Comparison of ENCODE assay signal across 8 cellular contexts in the genomic region with DNA sequence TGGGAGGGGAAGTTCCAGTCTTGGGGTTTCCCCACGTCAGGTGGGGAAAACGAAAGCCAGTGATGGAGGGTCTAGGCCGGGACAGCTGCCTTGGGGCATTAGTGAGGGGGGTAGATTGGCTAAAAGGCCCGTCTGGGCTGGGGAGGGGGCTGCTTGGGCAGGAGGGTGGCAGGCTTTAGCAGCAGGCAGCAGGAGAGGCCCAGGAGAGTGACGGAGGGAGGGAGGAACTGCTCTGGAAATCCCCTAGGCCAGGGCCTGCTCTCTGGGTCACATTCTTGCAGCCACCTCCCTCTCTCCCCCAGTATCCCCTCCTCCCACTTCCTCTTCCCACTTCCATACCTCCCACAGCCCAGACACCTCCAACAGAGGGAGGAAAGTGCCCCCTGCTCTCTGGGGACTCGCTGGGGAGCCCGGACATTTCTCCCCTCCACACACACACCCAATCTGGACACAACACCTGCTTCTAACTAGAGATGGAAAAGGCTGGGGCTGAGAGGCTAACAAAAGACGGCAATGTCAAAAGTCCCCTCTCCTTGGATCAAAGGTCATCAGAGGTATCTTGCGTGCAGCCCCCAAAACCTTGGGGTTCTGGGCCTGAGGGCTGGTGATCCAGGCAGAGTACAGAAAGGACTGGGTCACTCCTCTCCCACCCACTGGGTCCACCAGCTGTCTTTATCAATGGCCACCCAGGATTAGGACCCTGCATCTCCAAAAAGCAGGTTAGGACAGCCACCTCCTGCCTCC. TPM values are rescaled to one million over a fixed set of nuclear protein-coding genes. Genes with fewer than 3 reads are reported as not detected.
DNase-seq lines count a peak whose midpoint lies in the region; ATAC-seq, FAIRE-seq and TF ChIP-seq lines count a peak whose summit lies in the region.

No MANE protein-coding gene starts in this region.

- 0 out of 2 replicates have a peak overlapping the region, but pooled peaks have one; percentile 23 for H2BK12ac ChIP-seq in H1 (ENCODE audit: low read depth, low read length)

- H2BK120ac ChIP-seq in H1 (replicated peaks; ENCODE audit: low read depth, low read length): no peak overlapping the region

- CTCF ChIA-PET in activated CD4-positive, alpha-beta T cell treated with anti-CD3 and anti-CD28 coated beads for 36 hours (lab: Charles Lee): interaction anchor here (0.8 to 2.5 kb wide), 9 partner anchors 7 to 167 kb away, joined by 3 to 9 read pairs (median 5); no protein-coding TSS in a partner anchor
- CTCF ChIA-PET in H1 (lab: Charles Lee; ENCODE audit: partially characterized antibody): interaction anchor here (1.2 to 19.0 kb wide), 7 partner anchors 9 to 175 kb away, joined by 3 to 330 read pairs (median 5); a partner anchor contains a TSS

- POLR2A ChIA-PET in activated CD4-positive, alpha-beta T cell treated with anti-CD3 and anti-CD28 coated beads for 36 hours (lab: Charles Lee): interaction anchor here (1.4 to 2.4 kb wide), 3 partner anchors 9 to 16 kb away, joined by 5 to 12 read pairs (median 7); a partner anchor contains a TSS
- POLR2A ChIA-PET in H1 (lab: Charles Lee; ENCODE audit: partially characterized antibody): interaction anchor here (0.8 to 15.1 kb wide), 6 partner anchors 8 to 67 kb away, joined by 3 to 581 read pairs (median 6); a partner anchor contains a TSS

- DNase-seq in activated CD4-positive, alpha-beta T cell treated with anti-CD3 and anti-CD28 coated beads for 36 hours: peak; percentile 67
- DNase-seq in activated CD4-positive, alpha-beta T cell treated with anti-CD3 and anti-CD28 coated beads, Interleukin-2, amount 50 U/mL, for 1 hour: no peak
- peak in 2 of 3 donors; percentile 51 to 52 for DNase-seq in Peyer's patch
- DNase-seq in H1 (ENCODE audit: low read depth in 1 of 2, low spot score in 2 of 2): no peak
- no peak for DNase-seq in pons (ENCODE audit: low spot score)
- DNase-seq in ecto neural progenitor cell (ENCODE audit: low spot score): no peak

- H2BK15ac ChIP-seq in H1 (ENCODE audit: low read length): no peak overlapping the region

- H4K91ac ChIP-seq in H1 (replicated peaks; ENCODE audit: insufficient read length, low read length): no peak overlapping the region

- H3K27me3 ChIP-seq in Peyer's patch (no peaks in the 10 kb centered on the region), H1 (replicated peaks in 1 of 4; ENCODE audit: control insufficient read depth in 3 of 4, extremely low read depth in 1 of 4, insufficient read depth in 3 of 4, low read length in 3 of 4) (no peaks in the 10 kb centered on the region; a peak in 1 of 7 replicates), neutrophil (peaks cover 3% of the 10 kb centered on the region)

- no peak overlapping the region for H3K56ac ChIP-seq in H1 (replicated peaks; ENCODE audit: insufficient read length, low read depth, low read length)

- no peak overlapping the region for H3K4ac ChIP-seq in H1 (replicated peaks; ENCODE audit: insufficient read length, low read depth, low read length)

- no peak for TF ChIP-seq EP300 in H1 (IDR thresholded peaks at IDR 0.05; ENCODE audit: borderline replicate concordance in 1 of 2, low read depth in 2 of 2, low read length in 2 of 2)

- TF ChIP-seq RAD21 in H1 (IDR thresholded peaks at IDR 0.05 in 1 of 2, conservative IDR thresholded peaks at IDR 0.05 in 1 of 2; ENCODE audit: low read depth in 2 of 2, low read length in 2 of 2): no peak

- FAIRE-seq in H1 (lab: Jason Lieb, UNC): no peak

- peak overlapping the region; percentile 88 for H3K4me3 Mint-ChIP-seq in activated CD4-positive, alpha-beta T cell treated with anti-CD3 and anti-CD28 coated beads for 36 hours

- no peak overlapping the region; a peak in 1 of 7 replicates for H3K9ac ChIP-seq in H1 (replicated peaks in 1 of 4; ENCODE audit: extremely low read depth in 1 of 4, low read depth in 3 of 4, low read length in 3 of 4)

- no peak overlapping the region for H2AK5ac ChIP-seq in H1 (ENCODE audit: low read depth, low read length)

- H3K36me3 Mint-ChIP-seq in activated CD4-positive, alpha-beta T cell treated with anti-CD3 and anti-CD28 coated beads for 36 hours (ENCODE audit: low read depth): peaks cover 26% of the 10 kb centered on the region

- H3K27ac ChIP-seq in Peyer's patch (peak overlapping the region; percentile 79 to 99 (median 86)), H1 (ENCODE audit: low read depth, low read length) (peak overlapping the region; percentile 18; the same call in 1 of the 2 replicates), neutrophil (peak overlapping the region; percentile 85)

- peak overlapping the region; percentile 35; the same call in 1 of the 2 replicates for H2BK5ac ChIP-seq in H1 (ENCODE audit: low read depth, low read length)

- peaks cover 45% of the 10 kb centered on the region for H3K4me1 Mint-ChIP-seq in activated CD4-positive, alpha-beta T cell treated with anti-CD3 and anti-CD28 coated beads for 36 hours

- H2AFZ ChIP-seq in H1 (ENCODE audit: low read length): no peak overlapping the region

- peaks cover 10 to 30% (median 15%) of the 10 kb centered on the region in 4 donors for H3K4me1 ChIP-seq in Peyer's patch
- peaks cover 8 to 34% (median 16%) of the 10 kb centered on the region in 4 experiments for H3K4me1 ChIP-seq in H1 (replicated peaks in 1 of 4; ENCODE audit: control insufficient read depth in 3 of 4, insufficient read depth in 4 of 4, low read length in 3 of 4)
- peaks cover 31 to 34% of the 10 kb centered on the region in 2 experiments for H3K4me1 ChIP-seq in neutrophil (ENCODE audit: control insufficient read depth in 1 of 2, insufficient read depth in 1 of 2, low read depth in 1 of 2, low read length in 1 of 2)

- H3K18ac ChIP-seq in H1 (ENCODE audit: extremely low read depth, low read length): no peak overlapping the region

- TF ChIP-seq CTCF in Peyer's patch (IDR thresholded peaks at IDR 0.05) (no peak), H1 (IDR thresholded peaks at IDR 0.05; ENCODE audit: control extremely low read depth in 1 of 3, insufficient read depth in 1 of 3, low read depth in 1 of 3, low read length in 3 of 3) (no peak), neutrophil (IDR thresholded peaks at IDR 0.05) (no peak)

- WGBS in H1 (ENCODE audit: extremely low coverage in 1 of 2, insufficient coverage in 1 of 2, insufficient read length in 1 of 2, insufficient replicate concordance in 2 of 2, low coverage in 1 of 2, low lambda C conversion rate in 2 of 2, missing lambda C conversion rate in 1 of 2), 2 experiments: 58% methylated on average over 9 of the region's 9 CpGs; no CpG with 5 or more reads in 1 of the 2 experiments

- no peak overlapping the region for H3K23ac ChIP-seq in H1 (ENCODE audit: insufficient read length)

- H3K9me3 ChIP-seq in Peyer's patch (no peaks in the 10 kb centered on the region), H1 (ENCODE audit: insufficient read depth in 2 of 2, low read depth in 1 of 2, low read length in 1 of 2) (no peaks in the 10 kb centered on the region), neutrophil (no peaks in the 10 kb centered on the region)

- H4K20me1 ChIP-seq in H1 (replicated peaks in 1 of 2; ENCODE audit: control insufficient read depth in 1 of 2, insufficient read depth in 2 of 2, low read length in 2 of 2): peaks cover 1 to 5% of the 10 kb centered on the region in 2 experiments

- H3K14ac ChIP-seq in H1 (ENCODE audit: insufficient read length): no peak overlapping the region

- intact Hi-C loops in activated CD4-positive, alpha-beta T cell treated with anti-CD3 and anti-CD28 coated beads for 36 hours (cut with DNase I, micrococcal nuclease): loop anchor here (2.0 kb wide), 4 partner anchors 39 to 167 kb away; a partner anchor contains a TSS

- no peak overlapping the region for H2BK20ac ChIP-seq in H1 (ENCODE audit: low read length)

- no peak overlapping the region for H4K5ac ChIP-seq in H1 (ENCODE audit: insufficient read length, low read depth, low read length)

- TF ChIP-seq POLR2A in Peyer's patch (IDR thresholded peaks at IDR 0.05): no peak
- TF ChIP-seq POLR2A in H1 (IDR thresholded peaks at IDR 0.05; ENCODE audit: control extremely low read depth in 1 of 2, low read depth in 2 of 2, low read length in 2 of 2): no peak

- H3K4me3 ChIP-seq in Peyer's patch (peak overlapping the region; percentile 69 to 83 (median 74)), H1 (ENCODE audit: extremely low read depth in 1 of 4, insufficient read depth in 2 of 4, low read depth in 3 of 4, low read length in 4 of 4) (peak overlapping the region in 3 of 4 experiments; percentile 73 to 85 (median 80); a peak in 6 of 8 replicates), neutrophil (ENCODE audit: low read depth in 1 of 2, low read length in 1 of 2) (peak overlapping the region; percentile 74 to 77)

- H4K8ac ChIP-seq in H1 (ENCODE audit: extremely low read depth, insufficient read depth, low read length): no peak overlapping the region

- H3K9me3 Mint-ChIP-seq in activated CD4-positive, alpha-beta T cell treated with anti-CD3 and anti-CD28 coated beads for 36 hours (ENCODE audit: low read depth): no peaks in the 10 kb centered on the region

- peaks cover 9% of the 10 kb centered on the region for H3K23me2 ChIP-seq in H1 (ENCODE audit: low read depth, low read length)

- H3K79me1 ChIP-seq in H1 (ENCODE audit: low read depth, low read length): peaks cover 7% of the 10 kb centered on the region; the same call in 1 of the 2 replicates

- H3K27me3 Mint-ChIP-seq in activated CD4-positive, alpha-beta T cell treated with anti-CD3 and anti-CD28 coated beads for 36 hours: no peaks in the 10 kb centered on the region

- peaks cover 0 to 10% of the 10 kb centered on the region in 2 experiments; a peak in 1 of 4 replicates for H3K79me2 ChIP-seq in H1 (ENCODE audit: control insufficient read depth in 1 of 2, insufficient read depth in 2 of 2, low read length in 2 of 2)

- peak; percentile 33 for ATAC-seq in activated CD4-positive, alpha-beta T cell treated with anti-CD3 and anti-CD28 coated beads for 36 hours
- no peak for ATAC-seq in HG03108 (IDR thresholded peaks at IDR 0.05; ENCODE audit: unreplicated experiment)

- peak overlapping the region; percentile 93 for H3K27ac Mint-ChIP-seq in activated CD4-positive, alpha-beta T cell treated with anti-CD3 and anti-CD28 coated beads for 36 hours

- peak overlapping the region; percentile 50 to 91 for H3K4me2 ChIP-seq in H1 (ENCODE audit: insufficient read depth in 1 of 2, low read depth in 2 of 2, low read length in 2 of 2)

- H3K36me3 ChIP-seq in Peyer's patch: peaks cover 0 to 17% (median 0%) of the 10 kb centered on the region in 3 donors
- H3K36me3 ChIP-seq in H1 (ENCODE audit: control insufficient read depth in 2 of 4, insufficient read depth in 4 of 4, low read length in 3 of 4): peaks cover 3 to 10% (median 7%) of the 10 kb centered on the region in 4 experiments; a peak in 4 of 8 replicates
- peaks cover 23% of the 10 kb centered on the region for H3K36me3 ChIP-seq in neutrophil

RNA-seq across cellular contexts. Expression of a gene that starts 1.8 kb away (rescaled TPM):
- 10 to 100 TPM; 17.2 to 19.9 TPM for total RNA-seq in activated CD4-positive, alpha-beta T cell treated with anti-CD3 and anti-CD28 coated beads for 36 hours
- 10 to 100 TPM; 16.9 to 36.3 (median 24.9) TPM for total RNA-seq in Peyer's patch
- 10.8 and 13.5 TPM in 2 replicates for total RNA-seq in H1 (2021; fragmentation: NEBNext Ultra II Directional; extraction: Animal tissue kit (Norgen Biotek cat#: 25700))
- polyA plus RNA-seq in H1 (2011; rRNA removed): 19.2 and 22.9 TPM in 2 replicates
- polyA plus RNA-seq in H1 (2011; cell fraction: cytosol; rRNA removed): 18.8 TPM
- polyA plus RNA-seq in H1 (2011; cell fraction: nucleus; rRNA removed): 14.3 TPM
- polyA plus RNA-seq in H1 (2012, experiment 1 of 2): 12.7 to 17.1 TPM (median 13.6 TPM) in 4 replicates
- polyA plus RNA-seq in H1 (2012, experiment 2 of 2): 17.0 TPM
- 6.2 TPM for polyA plus RNA-seq in H1 (2013, experiment 1 of 2)
- 7.5 TPM for polyA plus RNA-seq in H1 (2013, experiment 2 of 2)
- 7.0 and 9.3 TPM in 2 replicates for polyA minus RNA-seq in H1 (2011; rRNA and poly(A)+ RNA removed)
- polyA minus RNA-seq in H1 (2011; cell fraction: cytosol; rRNA and poly(A)+ RNA removed): 7.8 TPM
- polyA minus RNA-seq in H1 (2011; cell fraction: nucleus; rRNA and poly(A)+ RNA removed): 12.2 TPM

RNA-seq across cellular contexts. Expression of a gene that starts 6.2 kb away (rescaled TPM):
- 10 to 100 TPM; 14.1 TPM for total RNA-seq in activated CD4-positive, alpha-beta T cell treated with anti-CD3 and anti-CD28 coated beads for 36 hours
- total RNA-seq in Peyer's patch: 10 to 100 TPM; 10.7 to 35.2 (median 26.5) TPM
- total RNA-seq in H1 (2021; fragmentation: NEBNext Ultra II Directional; extraction: Animal tissue kit (Norgen Biotek cat#: 25700)): 29.5 and 32.3 TPM in 2 replicates
- polyA plus RNA-seq in H1 (2011; rRNA removed): 65.0 and 73.7 TPM in 2 replicates
- 49.6 TPM for polyA plus RNA-seq in H1 (2011; cell fraction: cytosol; rRNA removed)
- polyA plus RNA-seq in H1 (2011; cell fraction: nucleus; rRNA removed): 90.4 TPM
- polyA plus RNA-seq in H1 (2012, experiment 1 of 2): 26.2 to 41.2 TPM (median 36.7 TPM) in 4 replicates
- 48.9 TPM for polyA plus RNA-seq in H1 (2012, experiment 2 of 2)
- 43.7 TPM for polyA plus RNA-seq in H1 (2013, experiment 1 of 2)
- 43.6 TPM for polyA plus RNA-seq in H1 (2013, experiment 2 of 2)
- polyA minus RNA-seq in H1 (2011; rRNA and poly(A)+ RNA removed): 48.1 and 49.1 TPM in 2 replicates
- 21.4 TPM for polyA minus RNA-seq in H1 (2011; cell fraction: cytosol; rRNA and poly(A)+ RNA removed)
- polyA minus RNA-seq in H1 (2011; cell fraction: nucleus; rRNA and poly(A)+ RNA removed): 25.3 TPM

RNA-seq across cellular contexts. Expression of a gene that starts 6.7 kb away (rescaled TPM):
- under 1 TPM in 1 of 2 experiments, not detected in 1; 0.09 TPM for total RNA-seq in activated CD4-positive, alpha-beta T cell treated with anti-CD3 and anti-CD28 coated beads for 36 hours
- total RNA-seq in Peyer's patch: under 1 TPM in 2 of 4 donors, not detected in 2; 0.27 to 0.57 TPM
- 15.5 and 15.7 TPM in 2 replicates for total RNA-seq in H1 (2021; fragmentation: NEBNext Ultra II Directional; extraction: Animal tissue kit (Norgen Biotek cat#: 25700))
- 8.0 and 11.6 TPM in 2 replicates for polyA plus RNA-seq in H1 (2011; rRNA removed)
- polyA plus RNA-seq in H1 (2011; cell fraction: cytosol; rRNA removed): 9.9 TPM
- polyA plus RNA-seq in H1 (2011; cell fraction: nucleus; rRNA removed): 22.6 TPM
- 10.2 to 14.9 TPM (median 13.2 TPM) in 4 replicates for polyA plus RNA-seq in H1 (2012, experiment 1 of 2)
- 12.1 TPM for polyA plus RNA-seq in H1 (2012, experiment 2 of 2)
- 7.8 TPM for polyA plus RNA-seq in H1 (2013, experiment 1 of 2)
- 7.7 TPM for polyA plus RNA-seq in H1 (2013, experiment 2 of 2)
- polyA minus RNA-seq in H1 (2011; rRNA and poly(A)+ RNA removed): 8.8 and 10.7 TPM in 2 replicates
- 6.5 TPM for polyA minus RNA-seq in H1 (2011; cell fraction: cytosol; rRNA and poly(A)+ RNA removed)
- 6.2 TPM for polyA minus RNA-seq in H1 (2011; cell fraction: nucleus; rRNA and poly(A)+ RNA removed)

RNA-seq across cellular contexts. Expression of a gene that starts 16.6 kb away (rescaled TPM):
- 1,000 to 10,000 TPM; 2,120 to 2,263 TPM for total RNA-seq in activated CD4-positive, alpha-beta T cell treated with anti-CD3 and anti-CD28 coated beads for 36 hours
- total RNA-seq in Peyer's patch: 100 to 1,000 TPM; 181 to 330 (median 254) TPM
- 2,224 and 2,297 TPM in 2 replicates for total RNA-seq in H1 (2021; fragmentation: NEBNext Ultra II Directional; extraction: Animal tissue kit (Norgen Biotek cat#: 25700))
- 1,244 and 1,564 TPM in 2 replicates for polyA plus RNA-seq in H1 (2011; rRNA removed)
- 1,987 TPM for polyA plus RNA-seq in H1 (2011; cell fraction: cytosol; rRNA removed)
- polyA plus RNA-seq in H1 (2011; cell fraction: nucleus; rRNA removed): 1,165 TPM
- polyA plus RNA-seq in H1 (2012, experiment 1 of 2): 2,191 to 2,644 TPM (median 2,404 TPM) in 4 replicates
- 384 TPM for polyA plus RNA-seq in H1 (2012, experiment 2 of 2)
- 1,706 TPM for polyA plus RNA-seq in H1 (2013, experiment 1 of 2)
- 1,654 TPM for polyA plus RNA-seq in H1 (2013, experiment 2 of 2)
- polyA minus RNA-seq in H1 (2011; rRNA and poly(A)+ RNA removed): 1,724 and 1,899 TPM in 2 replicates
- 850 TPM for polyA minus RNA-seq in H1 (2011; cell fraction: cytosol; rRNA and poly(A)+ RNA removed)
- polyA minus RNA-seq in H1 (2011; cell fraction: nucleus; rRNA and poly(A)+ RNA removed): 610 TPM

RNA-seq across cellular contexts. Expression of a gene that starts 40.1 kb away (rescaled TPM):
- total RNA-seq in activated CD4-positive, alpha-beta T cell treated with anti-CD3 and anti-CD28 coated beads for 36 hours: 10 to 100 TPM; 59.8 to 98.3 TPM
- total RNA-seq in Peyer's patch: 10 to 100 TPM in 3 of 4 donors, 1 to 10 TPM in 1; 4.4 to 25.6 (median 19.5) TPM
- 187 and 196 TPM in 2 replicates for total RNA-seq in H1 (2021; fragmentation: NEBNext Ultra II Directional; extraction: Animal tissue kit (Norgen Biotek cat#: 25700))
- polyA plus RNA-seq in H1 (2011; rRNA removed): 558 and 626 TPM in 2 replicates
- 409 TPM for polyA plus RNA-seq in H1 (2011; cell fraction: cytosol; rRNA removed)
- 636 TPM for polyA plus RNA-seq in H1 (2011; cell fraction: nucleus; rRNA removed)
- 210 to 268 TPM (median 256 TPM) in 4 replicates for polyA plus RNA-seq in H1 (2012, experiment 1 of 2)
- 267 TPM for polyA plus RNA-seq in H1 (2012, experiment 2 of 2)
- 396 TPM for polyA plus RNA-seq in H1 (2013, experiment 1 of 2)
- polyA plus RNA-seq in H1 (2013, experiment 2 of 2): 418 TPM
- polyA minus RNA-seq in H1 (2011; rRNA and poly(A)+ RNA removed): 456 and 664 TPM in 2 replicates
- 124 TPM for polyA minus RNA-seq in H1 (2011; cell fraction: cytosol; rRNA and poly(A)+ RNA removed)
- 168 TPM for polyA minus RNA-seq in H1 (2011; cell fraction: nucleus; rRNA and poly(A)+ RNA removed)

Comparison
In these comparisons a context has a peak if more than half of its experiments do, and no peak if none do; other contexts are left out.
1. DNase-seq: peak in activated CD4-positive, alpha-beta T cell treated with anti-CD3 and anti-CD28 coated beads for 36 hours (single experiment) and Peyer's patch (2 of 3); none in activated CD4-positive, alpha-beta T cell treated with anti-CD3 and anti-CD28 coated beads, Interleukin-2, amount 50 U/mL, for 1 hour (single experiment), H1 (0 of 2), pons (single experiment) and ecto neural progenitor cell (single experiment).
2. H3K27ac ChIP-seq: peak in every context shown above with its lines; median percentile 86 in Peyer's patch; 85 in neutrophil; 18 in H1.
3. RNA of a gene that starts 6.7 kb away (total RNA-seq): 15.5 to 15.7 TPM in H1; 0.27 to 0.57 TPM in Peyer's patch and 0.09 TPM in activated CD4-positive, alpha-beta T cell treated with anti-CD3 and anti-CD28 coated beads for 36 hours; every median in the first group is over 10 times any median in the second.
4. Peak in every context shown above with its lines, with median percentiles within 50 percentile points of each other: H3K4me3 ChIP-seq.